ENCODE assay signal across 20 cellular contexts in genomic region chr18:56351911-56352502, GRCh38.
A peak's percentile ranks its signal among the peaks of the same experiment; 100 is the strongest.
DNase-seq lines count a peak whose midpoint lies in the region; ATAC-seq, FAIRE-seq and TF ChIP-seq lines count a peak whose summit lies in the region.
"Had no signal": no experiment of that assay in that cellular context is flagged by ENCODE, and none has a peak within 500 bp of the region (broad histone marks: within the 10 kb centered on the region; RNA-seq: fewer than 3 reads in every experiment).

No MANE protein-coding gene starts in this region.

- FAIRE-seq in bronchial epithelial cell (lab: Jason Lieb, UNC), result no peak
- FAIRE-seq: A549, GM12878 had no signal

- no peak overlapping the region for H3K9ac ChIP-seq in mesendoderm (ENCODE audit: low read length)

- DNase-seq in H4 (ENCODE audit: low spot score) (peak; percentile 10), bronchial epithelial cell (ENCODE audit: low read depth) (peak; percentile 22), foreskin keratinocyte (peak in 1 of 2 donors; percentile 44), mesendoderm (peak; percentile 60), NCI-H187 (lab: John Stamatoyannopoulos, UW) (no peak)
- DNase-seq in stimulated activated naive CD8-positive, alpha-beta T cell treated with anti-CD3 and anti-CD28 coated beads, Interleukin-15, Interleukin-2, amounts not matched to agents 100 U/mL and 50 U/mL, for 24 hours, result no peak
- no peak for DNase-seq in activated CD8-positive, alpha-beta memory T cell treated with anti-CD3 and anti-CD28 coated beads for 24 hours
- no peak for DNase-seq in CD4-positive, alpha-beta memory T cell
- DNase-seq: EL, NCI-H1694, NCI-H2081 treated with DMSO at 0.1 percent for 48 hours, NCI-H446, NCI-H526 had no signal

- no peaks in the 10 kb centered on the region for H3K79me2 ChIP-seq in mesendoderm (ENCODE audit: control insufficient read depth, insufficient read depth, low read length)

- H3K27me3 ChIP-seq in bronchial epithelial cell (ENCODE audit: control insufficient read depth, insufficient read depth, low read length) (no peaks in the 10 kb centered on the region), foreskin keratinocyte (no peaks in the 10 kb centered on the region), mesendoderm (ENCODE audit: insufficient read depth, low read length, poor library complexity) (no peaks in the 10 kb centered on the region)
- H3K27me3 ChIP-seq in CD4-positive, alpha-beta memory T cell (ENCODE audit: insufficient read depth, low read length), result no peaks in the 10 kb centered on the region
- H3K27me3 ChIP-seq: SJSA1 had no signal

- no peak overlapping the region for H4K5ac ChIP-seq in mesendoderm (ENCODE audit: low read length)

- no peaks in the 10 kb centered on the region for H3K36me3 Mint-ChIP-seq in CD4-positive, alpha-beta memory T cell
- H3K36me3 Mint-ChIP-seq: CD14-positive monocyte, IgD-negative memory B cell had no signal

- no peak overlapping the region for H3K23ac ChIP-seq in mesendoderm (ENCODE audit: low read length)

- no peak overlapping the region for H2AK5ac ChIP-seq in mesendoderm (ENCODE audit: low read length)

- no peak overlapping the region for H4K8ac ChIP-seq in mesendoderm (ENCODE audit: low read depth, low read length)

- no peak overlapping the region for H3K4me3 Mint-ChIP-seq in CD4-positive, alpha-beta memory T cell
- H3K4me3 Mint-ChIP-seq: B cell, CD14-positive monocyte, IgD-negative memory B cell had no signal

- no peaks in the 10 kb centered on the region for H3K9me3 ChIP-seq in CD4-positive, alpha-beta memory T cell (ENCODE audit: control insufficient read depth in 1 of 2, low read length in 2 of 2)
- H3K9me3 ChIP-seq: A549, SJSA1 had no signal

- CTCF ChIA-PET in CD4-positive, alpha-beta memory T cell (lab: Charles Lee; ENCODE audit: partially characterized antibody), result no interaction called here

- H3K4me2 ChIP-seq in mesendoderm (ENCODE audit: low read length), result no peak overlapping the region
- H3K4me2 ChIP-seq: A549 had no signal

- WGBS in mesendoderm (ENCODE audit: extremely low coverage, insufficient coverage, low lambda C conversion rate), result no CpG with 5 or more reads among the region's 6 CpGs

- H3K36me3 ChIP-seq in bronchial epithelial cell (ENCODE audit: control insufficient read depth, insufficient read depth, low read length) (no peaks in the 10 kb centered on the region), mesendoderm (ENCODE audit: control insufficient read depth, insufficient read depth, low read length) (no peaks in the 10 kb centered on the region)
- H3K36me3 ChIP-seq in CD4-positive, alpha-beta memory T cell (ENCODE audit: insufficient read depth, low read length), result no peaks in the 10 kb centered on the region
- H3K36me3 ChIP-seq: SJSA1 had no signal

- no peak overlapping the region for H3K4me3 ChIP-seq in bronchial epithelial cell (ENCODE audit: low read depth, low read length)
- H3K4me3 ChIP-seq in mesendoderm (ENCODE audit: low read length), result no peak overlapping the region
- H3K4me3 ChIP-seq in CD4-positive, alpha-beta memory T cell (ENCODE audit: low read length in 2 of 2), result no peak overlapping the region
- H3K4me3 ChIP-seq: A549, GM12878, SJSA1 had no signal

- no peak overlapping the region for H3K4ac ChIP-seq in mesendoderm (ENCODE audit: low read depth, low read length)

- no peak overlapping the region for H3K27ac Mint-ChIP-seq in CD4-positive, alpha-beta memory T cell
- H3K27ac Mint-ChIP-seq: B cell, CD14-positive monocyte, IgD-negative memory B cell had no signal

- no peak overlapping the region for H2BK120ac ChIP-seq in mesendoderm (ENCODE audit: low read depth, low read length)

- no peaks in the 10 kb centered on the region for H3K4me1 Mint-ChIP-seq in CD4-positive, alpha-beta memory T cell
- H3K4me1 Mint-ChIP-seq: B cell, CD14-positive monocyte, IgD-negative memory B cell had no signal

- no peak for TF ChIP-seq CTCF in bronchial epithelial cell (IDR thresholded peaks at IDR 0.05; ENCODE audit: insufficient read depth, low read length, severe bottlenecking)
- TF ChIP-seq CTCF in foreskin keratinocyte (conservative IDR thresholded peaks at IDR 0.05), result no peak

- H3K4me1 ChIP-seq in foreskin keratinocyte, result no peaks in the 10 kb centered on the region
- no peaks in the 10 kb centered on the region for H3K4me1 ChIP-seq in mesendoderm (ENCODE audit: control insufficient read depth, low read depth, low read length)
- H3K4me1 ChIP-seq in CD4-positive, alpha-beta memory T cell (ENCODE audit: insufficient read depth, low read length), result no peaks in the 10 kb centered on the region
- H3K4me1 ChIP-seq: A549, SJSA1 had no signal

- POLR2A ChIA-PET in CD4-positive, alpha-beta memory T cell (lab: Charles Lee; ENCODE audit: partially characterized antibody), result no interaction called here

- no peaks in the 10 kb centered on the region for H3K79me1 ChIP-seq in mesendoderm (ENCODE audit: low read length)

- no peak overlapping the region for H3K18ac ChIP-seq in mesendoderm (ENCODE audit: low read length)

- no peak overlapping the region for H2BK15ac ChIP-seq in mesendoderm (replicated peaks; ENCODE audit: low read depth)

- H3K56ac ChIP-seq in mesendoderm (ENCODE audit: low read length), result no peak overlapping the region

- peak; percentile 39 for ATAC-seq in foreskin keratinocyte
- ATAC-seq in stimulated activated naive CD8-positive, alpha-beta T cell treated with anti-CD3 and anti-CD28 coated beads, Interleukin-15, Interleukin-2, amounts not matched to agents 100 U/mL and 50 U/mL, for 24 hours, result no peak
- ATAC-seq: A549, GM12878, Right ventricle myocardium inferior had no signal

- intact Hi-C loops in CD4-positive, alpha-beta memory T cell (cut with micrococcal nuclease), result no loop called here

- H3K27me3 Mint-ChIP-seq in CD4-positive, alpha-beta memory T cell, result peaks cover 0 to 3% of the 10 kb centered on the region in 2 donors
- H3K27me3 Mint-ChIP-seq: B cell, IgD-negative memory B cell had no signal

- H2BK5ac ChIP-seq in mesendoderm (ENCODE audit: low read length), result no peak overlapping the region

- H3K9me3 Mint-ChIP-seq in CD4-positive, alpha-beta memory T cell, result peaks cover 0 to 9% (median 5%) of the 10 kb centered on the region in 8 donors

- H3K27ac ChIP-seq in foreskin keratinocyte (no peak overlapping the region), mesendoderm (ENCODE audit: low read depth, low read length) (no peak overlapping the region)
- H3K27ac ChIP-seq in CD4-positive, alpha-beta memory T cell (ENCODE audit: low read depth, low read length), result no peak overlapping the region
- H3K27ac ChIP-seq: A549, SJSA1 had no signal

Comparison
In these comparisons a context has a peak if more than half of its experiments do, and no peak if none do; other contexts are left out.
1. DNase-seq: peak in H4 (single experiment), bronchial epithelial cell (single experiment) and mesendoderm (single experiment); none in stimulated activated naive CD8-positive, alpha-beta T cell treated with anti-CD3 and anti-CD28 coated beads, Interleukin-15, Interleukin-2, amounts not matched to agents 100 U/mL and 50 U/mL, for 24 hours (single experiment), activated CD8-positive, alpha-beta memory T cell treated with anti-CD3 and anti-CD28 coated beads for 24 hours (single experiment), CD4-positive, alpha-beta memory T cell (0 of 5) and NCI-H187 (0 of 2).